In the genomic region with DNA sequence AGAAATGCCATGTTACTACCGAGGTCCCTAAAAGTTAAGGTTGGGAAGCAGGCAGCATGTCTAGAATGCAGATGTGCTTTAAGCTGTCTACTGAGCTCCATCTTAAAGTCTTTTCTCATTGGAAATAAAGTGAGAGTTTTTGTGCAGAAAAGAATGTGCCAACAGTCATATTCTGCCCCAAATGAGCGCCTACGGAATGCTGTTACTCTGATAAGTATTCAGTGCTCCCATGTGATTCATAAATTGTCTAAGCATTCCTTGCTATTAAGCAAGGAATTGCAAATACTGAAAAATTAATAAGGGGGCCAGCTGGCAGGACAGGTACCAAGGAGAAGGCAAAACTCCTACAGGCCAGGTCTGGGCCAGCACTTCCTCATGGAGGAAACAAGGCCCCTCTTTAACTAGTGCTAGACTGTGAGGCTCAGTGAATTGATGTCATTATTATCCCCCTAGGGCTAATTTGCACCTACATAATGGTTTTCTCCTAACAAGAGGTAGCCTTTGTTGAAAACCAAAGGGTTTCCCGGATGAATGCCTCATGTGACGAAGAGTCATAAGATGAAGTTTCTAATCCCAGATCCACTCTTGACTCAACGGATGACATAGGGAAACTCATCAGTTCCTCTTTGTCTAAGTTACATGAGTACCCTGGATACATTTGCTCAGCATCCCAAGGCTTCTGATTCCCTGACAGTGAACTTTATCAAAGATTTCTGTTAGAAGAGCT, we compare ENCODE assay signal across 13 cellular contexts. TPM values are rescaled to one million over a fixed set of nuclear protein-coding genes. Genes with fewer than 3 reads are reported as not detected.
DNase-seq lines count a peak whose midpoint lies in the region; FAIRE-seq and TF ChIP-seq lines count a peak whose summit lies in the region.
"Had no signal": no experiment of that assay in that cellular context is flagged by ENCODE, and none has a peak within 500 bp of the region (broad histone marks: within the 10 kb centered on the region; RNA-seq: fewer than 3 reads in every experiment).

No MANE protein-coding gene starts in this region.

- no peak for FAIRE-seq in urothelium cell line (lab: Jason Lieb, UNC)
- FAIRE-seq: endometrium had no signal

- H3K23ac ChIP-seq in mesenchymal stem cell (ENCODE audit: low read length in 2 of 2) = no peak overlapping the region

- H2AK5ac ChIP-seq in mesenchymal stem cell (ENCODE audit: low read length, severe bottlenecking) = peak overlapping the region; percentile 88

- H2AFZ ChIP-seq in mesenchymal stem cell (ENCODE audit: low read depth, low read length) = no peak overlapping the region

- 71% methylated on average over 6 of the region's 6 CpGs for WGBS in mesenchymal stem cell

- H2BK15ac ChIP-seq in mesenchymal stem cell (ENCODE audit: low read depth, poor library complexity, severe bottlenecking) = no peak overlapping the region

- intact Hi-C loops in tibial artery (cut with DNase I; ENCODE audit: low total_unique reads) = no loop called here
- intact Hi-C loops in posterior cingulate gyrus (cut with DNase I) = no loop called here

- peak overlapping the region; percentile 47 for H3K9ac ChIP-seq in mesenchymal stem cell (ENCODE audit: low read length)

- H3K27me3 ChIP-seq in mesenchymal stem cell (ENCODE audit: control insufficient read depth in 1 of 2, insufficient read depth in 1 of 2, low read length in 2 of 2) = no peaks in the 10 kb centered on the region
- H3K27me3 ChIP-seq in tibial artery = no peaks in the 10 kb centered on the region

- no peak overlapping the region for H4K8ac ChIP-seq in mesenchymal stem cell (ENCODE audit: low read length)

- no peak overlapping the region for H2BK120ac ChIP-seq in mesenchymal stem cell (ENCODE audit: low read depth, low read length)

- no peak overlapping the region for H3K4me2 ChIP-seq in mesenchymal stem cell (ENCODE audit: low read length, poor library complexity, severe bottlenecking)

- H3K4me1 ChIP-seq in mesenchymal stem cell (ENCODE audit: control insufficient read depth, insufficient read depth, low read depth, low read length) = peaks cover 40% of the 10 kb centered on the region
- H3K4me1 ChIP-seq in tibial artery = peaks cover 0 to 60% (median 22%) of the 10 kb centered on the region in 4 donors

- peak overlapping the region; percentile 59 to 80 for H3K18ac ChIP-seq in mesenchymal stem cell (ENCODE audit: low read depth in 1 of 2, low read length in 2 of 2)

- peaks cover 4 to 10% of the 10 kb centered on the region in 2 experiments for H3K36me3 ChIP-seq in mesenchymal stem cell (ENCODE audit: control insufficient read depth in 1 of 2, insufficient read depth in 2 of 2, low read depth in 1 of 2, low read length in 2 of 2)
- no peaks in the 10 kb centered on the region for H3K36me3 ChIP-seq in tibial artery

- H3K9me3 ChIP-seq in mesenchymal stem cell (ENCODE audit: control insufficient read depth, low read length) (no peaks in the 10 kb centered on the region), tibial artery (no peaks in the 10 kb centered on the region)

- peak overlapping the region; percentile 49 to 84 for H3K27ac ChIP-seq in coronary artery
- peak overlapping the region; percentile 100 for H3K27ac ChIP-seq in mesenchymal stem cell (ENCODE audit: low read length, poor library complexity, severe bottlenecking)
- H3K27ac ChIP-seq in tibial artery = peak overlapping the region; percentile 41 to 57

- no peak overlapping the region for H3K14ac ChIP-seq in mesenchymal stem cell (ENCODE audit: low read length in 2 of 2)

- peak overlapping the region; percentile 13 to 69 for H3K4ac ChIP-seq in mesenchymal stem cell (ENCODE audit: low read depth in 1 of 2, low read length in 2 of 2)

- peak; percentile 26 for DNase-seq in NCI-H69 (lab: John Stamatoyannopoulos, UW)
- DNase-seq in coronary artery (ENCODE audit: low spot score) = no peak
- DNase-seq in mesenchymal stem cell = peak; percentile 71
- no peak for DNase-seq in tibial artery
- DNase-seq in urothelium cell line (ENCODE audit: low spot score) = no peak
- no peak for DNase-seq in posterior cingulate gyrus
- DNase-seq in H4 (ENCODE audit: low spot score) = no peak
- DNase-seq: activated gamma-delta T cell, DMS153, kidney glomerular epithelial cell, NCI-H1092 treated with DMSO at 0.1 percent for 48 hours, WERI-Rb-1 had no signal

- TF ChIP-seq CTCF in coronary artery (IDR thresholded peaks at IDR 0.05) (no peak), tibial artery (IDR thresholded peaks at IDR 0.05) (no peak)

- H2BK12ac ChIP-seq in mesenchymal stem cell (ENCODE audit: low read length in 2 of 2) = peak overlapping the region in 1 of 2 experiments; percentile 73

- H2BK5ac ChIP-seq in mesenchymal stem cell (ENCODE audit: low read depth, low read length, poor library complexity, severe bottlenecking) = peak overlapping the region; percentile 12

- H4K91ac ChIP-seq in mesenchymal stem cell (ENCODE audit: low read length) = no peak overlapping the region

- H3K4me3 ChIP-seq in coronary artery = no peak overlapping the region
- no peak overlapping the region for H3K4me3 ChIP-seq in mesenchymal stem cell (ENCODE audit: insufficient read depth in 1 of 2, low read depth in 1 of 2, low read length in 2 of 2)
- no peak overlapping the region for H3K4me3 ChIP-seq in tibial artery

- H3K79me1 ChIP-seq in mesenchymal stem cell (replicated peaks; ENCODE audit: low read length, poor library complexity, severe bottlenecking) = peaks cover 23% of the 10 kb centered on the region

RNA-seq across cellular contexts. Expression of a gene that starts 16.4 kb away (rescaled TPM):
- 87.1 TPM for polyA plus RNA-seq in mesenchymal stem cell (2013, experiment 1 of 2)
- polyA plus RNA-seq in mesenchymal stem cell (2013, experiment 2 of 2) = 83.3 TPM
- total RNA-seq in H4 (2014; rRNA removed; shearing (Covaris generic)) = 9.9 and 13.9 TPM in 2 replicates

Comparison
In these comparisons a context has a peak if more than half of its experiments do, and no peak if none do; other contexts are left out.
1. DNase-seq: peak in NCI-H69 (single experiment) and mesenchymal stem cell (single experiment); none in coronary artery (single experiment), tibial artery (0 of 2), urothelium cell line (single experiment), posterior cingulate gyrus (0 of 10) and H4 (single experiment).
2. H3K27ac ChIP-seq: peak in every context shown above with its lines; median percentile 100 in mesenchymal stem cell; 66 in coronary artery; 49 in tibial artery.